ENCODE assay signal across 32 cellular contexts in the genomic region with DNA sequence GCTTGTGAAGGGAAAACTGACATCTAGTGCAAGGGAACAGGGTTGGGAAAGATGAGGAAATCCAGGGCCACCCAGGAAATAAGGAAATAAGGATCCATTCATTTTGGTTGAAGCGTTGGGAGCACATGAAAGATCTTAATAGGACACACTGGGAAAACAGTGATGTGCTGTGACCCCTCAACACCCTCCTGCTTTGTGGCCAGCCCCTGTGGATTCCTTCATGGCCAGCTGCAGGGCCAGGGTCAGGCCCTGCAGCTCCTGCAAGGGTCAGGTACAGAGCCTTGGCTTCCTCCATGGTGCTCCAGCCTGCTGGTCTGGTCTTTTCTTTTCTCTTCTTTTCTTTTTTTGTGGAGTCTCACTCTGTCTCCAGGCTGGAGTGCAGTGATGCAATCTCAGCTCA. TPM values are rescaled to one million over a fixed set of nuclear protein-coding genes. Genes with fewer than 3 reads are reported as not detected.
"Had no signal": no experiment of that assay in that cellular context is flagged by ENCODE, and none has a peak within 500 bp of the region (broad histone marks: within the 10 kb centered on the region; RNA-seq: fewer than 3 reads in every experiment).

No MANE protein-coding gene starts in this region.

- H3K27ac Mint-ChIP-seq: activated CD4-positive, alpha-beta memory T cell treated with anti-CD3 and anti-CD28 coated beads, Interleukin-2, amount 10 ng/mL, durations not matched to agents 7 days and 5 days; activated CD4-positive, alpha-beta T cell treated with anti-CD3 and anti-CD28 coated beads, Interleukin-2, amount 10 ng/mL, durations not matched to agents 7 days and 5 days; activated naive CD8-positive, alpha-beta T cell; activated T-cell treated with anti-CD3 and anti-CD28 coated beads, Interleukin-2, amount 50 U/mL, for 24 hours; activated T-helper 17 cell treated with anti-CD3 and anti-CD28 coated beads, Interleukin-2, amount 50 U/mL, for 72 hours; WTC11 had no signal

- H3K27ac ChIP-seq: body of pancreas, colonic mucosa, esophagus muscularis mucosa, foreskin keratinocyte, gastrocnemius medialis, heart left ventricle, VCaP had no signal

- H3K36me3 ChIP-seq: colonic mucosa, esophagus muscularis mucosa, gastrocnemius medialis, heart left ventricle had no signal

- H3K4me1 ChIP-seq: colonic mucosa, foreskin keratinocyte had no signal

- H3K9me3 Mint-ChIP-seq: activated CD4-positive, alpha-beta memory T cell treated with anti-CD3 and anti-CD28 coated beads, Interleukin-2, amount 10 ng/mL, durations not matched to agents 7 days and 5 days; activated CD4-positive, alpha-beta T cell treated with anti-CD3 and anti-CD28 coated beads, Interleukin-2, amount 10 ng/mL, durations not matched to agents 7 days and 5 days; activated T-cell treated with anti-CD3 and anti-CD28 coated beads, Interleukin-2, amount 50 U/mL, for 24 hours; activated T-helper 17 cell treated with anti-CD3 and anti-CD28 coated beads, Interleukin-2, amount 50 U/mL, for 72 hours; central memory CD8-positive, alpha-beta T cell; WTC11 had no signal

- H3K36me3 Mint-ChIP-seq: activated naive CD8-positive, alpha-beta T cell; WTC11 had no signal

- H3K9me3 ChIP-seq: body of pancreas, colonic mucosa, esophagus muscularis mucosa, gastrocnemius medialis, heart left ventricle had no signal

- H3K27me3 ChIP-seq: body of pancreas, colonic mucosa, gastrocnemius medialis had no signal

- H3K4me3 Mint-ChIP-seq: activated CD4-positive, alpha-beta memory T cell treated with anti-CD3 and anti-CD28 coated beads, Interleukin-2, amount 10 ng/mL, durations not matched to agents 7 days and 5 days; activated CD4-positive, alpha-beta T cell treated with anti-CD3 and anti-CD28 coated beads, Interleukin-2, amount 10 ng/mL, durations not matched to agents 7 days and 5 days; activated naive CD8-positive, alpha-beta T cell; activated T-cell treated with anti-CD3 and anti-CD28 coated beads, Interleukin-2, amount 50 U/mL, for 24 hours; activated T-helper 17 cell treated with anti-CD3 and anti-CD28 coated beads, Interleukin-2, amount 50 U/mL, for 72 hours; central memory CD8-positive, alpha-beta T cell; WTC11 had no signal

- DNase-seq: activated CD4-positive, alpha-beta memory T cell treated with anti-CD3 and anti-CD28 coated beads, Interleukin-2, amount 10 ng/mL, durations not matched to agents 7 days and 5 days; activated CD4-positive, alpha-beta T cell treated with anti-CD3 and anti-CD28 coated beads for 1 hour; activated CD4-positive, alpha-beta T cell treated with anti-CD3 and anti-CD28 coated beads for 4 hours; activated CD4-positive, alpha-beta T cell treated with anti-CD3 and anti-CD28 coated beads, Interleukin-2, amount 10 ng/mL, durations not matched to agents 7 days and 5 days; activated CD4-positive, alpha-beta T cell treated with anti-CD3 and anti-CD28 coated beads, Interleukin-2, amount 50 U/mL, for 4 hours; activated CD8-positive, alpha-beta memory T cell treated with anti-CD3 and anti-CD28 coated beads, Interleukin-2, amount 50 U/mL, for 48 hours; activated effector memory CD4-positive, alpha-beta T cell treated with Interleukin-2 at 50 U/mL for 16 hours; activated gamma-delta T cell treated with Interleukin-2 at 50 U/mL for 16 hours; activated naive CD4-positive, alpha-beta T cell treated with anti-CD3 and anti-CD28 coated beads, Interleukin-2, amount 50 U/mL, for 16 hours; activated naive CD4-positive, alpha-beta T cell treated with Interleukin-2 at 50 U/mL for 16 hours; activated T-cell treated with anti-CD3 and anti-CD28 coated beads for 4 hours; activated T-cell treated with anti-CD3 and anti-CD28 coated beads, Interleukin-2, amount 50 U/mL, for 24 hours; amniotic stem cell; aorta; body of pancreas; colonic mucosa; effector memory CD4-positive, alpha-beta T cell; erythroblast; foreskin keratinocyte; gastrocnemius medialis; glutamatergic neuron; heart left ventricle; T-helper 2 cell had no signal

- H3K4me3 ChIP-seq: body of pancreas, colonic mucosa, esophagus muscularis mucosa, gastrocnemius medialis, heart left ventricle had no signal

- ATAC-seq: activated T-helper 17 cell treated with anti-CD3 and anti-CD28 coated beads, Interleukin-2, amount 50 U/mL, for 72 hours; body of pancreas; foreskin keratinocyte; gastrocnemius medialis; heart left ventricle; WTC11 had no signal

RNA-seq across cellular contexts. Expression of a gene that starts 19.3 kb away (rescaled TPM):
- total RNA-seq: activated CD4-positive, alpha-beta memory T cell treated with anti-CD3 and anti-CD28 coated beads, Interleukin-2, amount 10 ng/mL, durations not matched to agents 7 days and 5 days; activated CD4-positive, alpha-beta T cell treated with anti-CD3 and anti-CD28 coated beads, Interleukin-2, amount 10 ng/mL, durations not matched to agents 7 days and 5 days; activated T-helper 17 cell treated with anti-CD3 and anti-CD28 coated beads, Interleukin-2, amount 50 U/mL, for 72 hours; body of pancreas; chondrocyte; dermis microvascular lymphatic vessel endothelial cell; foreskin keratinocyte; gastrocnemius medialis; T-helper 1 cell treated with Interleukin-12 subunit alpha and Interleukin-12 subunit beta and Interleukin-4 antibody, amounts not matched to agents 30 ng/mL and 1 ng/mL, for 36 hours had no signal
- polyA plus RNA-seq: foreskin keratinocyte had no signal

RNA-seq across cellular contexts. Expression of a gene that starts 30.7 kb away (rescaled TPM):
- total RNA-seq: activated CD4-positive, alpha-beta memory T cell treated with anti-CD3 and anti-CD28 coated beads, Interleukin-2, amount 10 ng/mL, durations not matched to agents 7 days and 5 days; activated CD4-positive, alpha-beta T cell treated with anti-CD3 and anti-CD28 coated beads, Interleukin-2, amount 10 ng/mL, durations not matched to agents 7 days and 5 days; aorta; body of pancreas; chondrocyte; dermis microvascular lymphatic vessel endothelial cell; esophagus muscularis mucosa; foreskin keratinocyte; gastrocnemius medialis; T-helper 1 cell treated with Interleukin-12 subunit alpha and Interleukin-12 subunit beta and Interleukin-4 antibody, amounts not matched to agents 30 ng/mL and 1 ng/mL, for 36 hours had no signal
- polyA plus RNA-seq: aorta, foreskin keratinocyte had no signal
